ENCODE assay signal across 19 cellular contexts in genomic region chr13:113137656-113138292, GRCh38. TPM values are rescaled to one million over a fixed set of nuclear protein-coding genes. Genes with fewer than 3 reads are reported as not detected.
A peak's percentile ranks its signal among the peaks of the same experiment; 100 is the strongest.
DNase-seq lines count a peak whose midpoint lies in the region; ATAC-seq, FAIRE-seq and TF ChIP-seq lines count a peak whose summit lies in the region.
"Had no signal": no experiment of that assay in that cellular context is flagged by ENCODE, and none has a peak within 500 bp of the region (broad histone marks: within the 10 kb centered on the region; RNA-seq: fewer than 3 reads in every experiment).

No MANE protein-coding gene starts in this region.

- H3K4me3 ChIP-seq in HUES48 (ENCODE audit: low read depth, low read length) (no peak overlapping the region), pancreas (no peak overlapping the region), foreskin fibroblast (ENCODE audit: low read depth in 1 of 2, low read length in 2 of 2) (no peak overlapping the region)
- H3K4me3 ChIP-seq: PC-9 had no signal

- DNase-seq in ecto neural progenitor cell (ENCODE audit: low spot score), result peak; percentile 33
- peak; percentile 15 for DNase-seq in left lobe of liver (ENCODE audit: low spot score)
- no peak for DNase-seq in pancreas
- DNase-seq in foreskin fibroblast, result no peak
- DNase-seq in T-helper 2 cell treated with Interferon-gamma antibody and Interleukin-4, amounts not matched to agents 5 μg/mL and 100 μg/mL, for 36 hours (ENCODE audit: low spot score), result no peak
- DNase-seq in NCI-H1048 (lab: John Stamatoyannopoulos, UW), result no peak
- DNase-seq: COR-L47, DMS153, MM.1S, NCI-H1417, NCI-H1930, NCI-H2171, NCI-H446 treated with DMSO at 0.1 percent for 48 hours, NCI-H774, PC-9 had no signal

- peaks cover 23% of the 10 kb centered on the region for H3K27me3 Mint-ChIP-seq in T-helper 2 cell treated with Interferon-gamma antibody and Interleukin-4, amounts not matched to agents 5 μg/mL and 100 μg/mL, for 36 hours (ENCODE audit: low read depth)

- no peak overlapping the region for H3K4me3 Mint-ChIP-seq in T-helper 2 cell treated with Interferon-gamma antibody and Interleukin-4, amounts not matched to agents 5 μg/mL and 100 μg/mL, for 36 hours
- H3K4me3 Mint-ChIP-seq: CD14-positive monocyte had no signal

- no peak overlapping the region for H3K9ac ChIP-seq in HUES48 (ENCODE audit: low read depth, low read length)

- H3K9me3 ChIP-seq in HUES48 (ENCODE audit: control insufficient read depth, insufficient read depth, low read length), result no peaks in the 10 kb centered on the region
- H3K9me3 ChIP-seq in pancreas, result no peaks in the 10 kb centered on the region

- no peaks in the 10 kb centered on the region for H3K4me1 Mint-ChIP-seq in T-helper 2 cell treated with Interferon-gamma antibody and Interleukin-4, amounts not matched to agents 5 μg/mL and 100 μg/mL, for 36 hours (ENCODE audit: low read depth)

- intact Hi-C loops in pancreas (cut with DNase I), result no loop called here

- WGBS in pancreas, 2 donors, result 72 to 73% methylated on average over 12 of the region's 12 CpGs

- H3K27me3 ChIP-seq in HUES48 (ENCODE audit: control insufficient read depth, insufficient read depth, low read length), result no peaks in the 10 kb centered on the region
- H3K27me3 ChIP-seq in pancreas, result no peaks in the 10 kb centered on the region

- no peak overlapping the region for H3K27ac Mint-ChIP-seq in T-helper 2 cell treated with Interferon-gamma antibody and Interleukin-4, amounts not matched to agents 5 μg/mL and 100 μg/mL, for 36 hours
- H3K27ac Mint-ChIP-seq: CD14-positive monocyte had no signal

- ATAC-seq in left lobe of liver, result peak; percentile 27
- ATAC-seq in pancreas, result peak in 3 of 4 donors; percentile 29 to 58 (median 45)
- ATAC-seq in GM19452 (IDR thresholded peaks at IDR 0.05; ENCODE audit: unreplicated experiment), result no peak

- TF ChIP-seq CTCF in pancreas (IDR thresholded peaks at IDR 0.05), result no peak
- no peak for TF ChIP-seq CTCF in foreskin fibroblast (IDR thresholded peaks at IDR 0.05; ENCODE audit: low read depth, low read length)

- H3K27ac ChIP-seq in HUES48 (ENCODE audit: low read depth, low read length) (peak overlapping the region; percentile 58), pancreas (no peak overlapping the region)
- H3K27ac ChIP-seq: PC-9 had no signal

- FAIRE-seq in pancreas (lab: Jason Lieb, UNC), result no peak

- H3K4me1 ChIP-seq in HUES48 (ENCODE audit: control insufficient read depth, insufficient read depth, low read length) (peaks cover 12% of the 10 kb centered on the region), pancreas (no peaks in the 10 kb centered on the region)

- no peaks in the 10 kb centered on the region for H3K36me3 Mint-ChIP-seq in T-helper 2 cell treated with Interferon-gamma antibody and Interleukin-4, amounts not matched to agents 5 μg/mL and 100 μg/mL, for 36 hours (ENCODE audit: low read depth)
- H3K36me3 Mint-ChIP-seq: CD14-positive monocyte had no signal

- no peaks in the 10 kb centered on the region for H3K36me3 ChIP-seq in HUES48 (ENCODE audit: control insufficient read depth, insufficient read depth, low read length)
- H3K36me3 ChIP-seq in pancreas, result no peaks in the 10 kb centered on the region

- no peaks in the 10 kb centered on the region for H3K9me3 Mint-ChIP-seq in T-helper 2 cell treated with Interferon-gamma antibody and Interleukin-4, amounts not matched to agents 5 μg/mL and 100 μg/mL, for 36 hours

RNA-seq across cellular contexts. Expression of gene F10, which starts 15.2 kb away (rescaled TPM):
- total RNA-seq in left lobe of liver (124 TPM), pancreas (1 to 10 TPM; 1.1 to 6.7 (median 3.0) TPM)
- 10 to 100 TPM; 13.7 to 59.4 TPM for polyA plus RNA-seq in pancreas
- total RNA-seq: A673, PC-9 had no signal
- polyA plus RNA-seq: CD14-positive monocyte had no signal

RNA-seq across cellular contexts. Expression of gene PROZ, which starts 20.7 kb away (rescaled TPM):
- total RNA-seq in left lobe of liver, result 50.2 TPM
- total RNA-seq in pancreas, result not detected
- polyA plus RNA-seq in pancreas, result under 1 TPM in 1 of 2 donors, not detected in 1; 0.05 TPM
- total RNA-seq: A673, PC-9 had no signal
- polyA plus RNA-seq: CD14-positive monocyte had no signal

RNA-seq across cellular contexts. Expression of gene F7, which starts 32.2 kb away (rescaled TPM):
- total RNA-seq in left lobe of liver, result 99.6 TPM
- under 1 TPM in 4 of 6 donors, not detected in 2; 0.13 to 0.37 (median 0.21) TPM for total RNA-seq in pancreas
- polyA plus RNA-seq in pancreas, result under 1 TPM; 0.19 to 0.96 TPM
- total RNA-seq: A673, PC-9 had no signal
- polyA plus RNA-seq: CD14-positive monocyte had no signal

Comparison
In these comparisons a context has a peak if more than half of its experiments do, and no peak if none do; other contexts are left out.
1. DNase-seq: peak in ecto neural progenitor cell (single experiment) and left lobe of liver (single experiment); none in pancreas (0 of 6), foreskin fibroblast (0 of 2), T-helper 2 cell treated with Interferon-gamma antibody and Interleukin-4, amounts not matched to agents 5 μg/mL and 100 μg/mL, for 36 hours (single experiment) and NCI-H1048 (single experiment).
2. RNA of gene F10, which starts 15.2 kb away (total RNA-seq): 124 TPM in left lobe of liver (single experiment); 1.1 to 6.7 TPM in pancreas; every median in the first group is over 10 times any median in the second.
3. RNA of gene PROZ, which starts 20.7 kb away (total RNA-seq): 50.2 TPM in left lobe of liver (single experiment); not detected in pancreas; every median in the first group is over 10 times any median in the second.
4. RNA of gene F7, which starts 32.2 kb away (total RNA-seq): 99.6 TPM in left lobe of liver (single experiment); 0.13 to 0.37 TPM in pancreas; every median in the first group is over 10 times any median in the second.